Comparison of ENCODE assay signal across 8 cellular contexts in the genomic region with DNA sequence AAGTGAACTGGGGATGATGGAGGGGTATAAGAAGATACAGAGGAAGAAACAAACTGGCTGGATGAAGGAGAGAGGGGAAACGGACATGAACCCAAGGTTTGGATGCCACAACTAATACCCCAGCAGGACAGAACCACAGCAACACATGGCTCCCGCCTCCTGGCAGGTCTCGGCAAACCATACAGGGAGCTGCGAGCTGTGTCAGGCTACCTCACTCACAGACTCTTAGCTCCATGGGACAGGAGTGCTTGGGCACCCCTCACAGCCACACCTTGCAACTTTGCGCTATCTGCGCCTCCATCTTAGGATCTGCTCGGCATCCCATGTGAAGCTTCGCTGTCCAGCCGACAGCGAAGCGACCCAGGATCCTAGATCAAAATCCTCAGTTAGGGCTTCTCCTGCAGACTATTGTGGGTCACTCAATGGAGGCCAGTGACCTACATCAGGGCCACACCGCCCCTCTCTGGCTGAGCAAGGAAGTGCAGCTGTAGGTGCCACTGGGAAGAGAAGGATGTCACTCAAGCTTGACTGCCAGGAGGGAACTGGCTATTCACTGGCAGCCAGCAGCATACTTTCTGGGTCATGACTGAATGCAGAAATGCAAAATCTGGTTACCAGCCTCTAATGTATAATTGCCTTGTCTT.
DNase-seq lines count a peak whose midpoint lies in the region; ATAC-seq and TF ChIP-seq lines count a peak whose summit lies in the region.

No MANE protein-coding gene starts in this region.

- H3K79me2 ChIP-seq in mammary epithelial cell (ENCODE audit: insufficient read depth, low read length) = no peaks in the 10 kb centered on the region

- intact Hi-C loops in Panc1 (cut with micrococcal nuclease; ENCODE audit: unreplicated experiment) (loop anchor here (5.0 kb wide), 1 partner anchor 376 kb away; no protein-coding TSS in a partner anchor), mammary epithelial cell (cut with micrococcal nuclease) (loop anchor here (1.0 to 5.0 kb wide), 3 partner anchors 377 to 951 kb away; no protein-coding TSS in a partner anchor)

- no peak overlapping the region for H2AFZ ChIP-seq in mammary epithelial cell (ENCODE audit: low read depth, low read length)

- H3K27ac ChIP-seq in Panc1 (ENCODE audit: low read length) = no peak overlapping the region
- H3K27ac ChIP-seq in mammary epithelial cell (ENCODE audit: insufficient read depth, low read depth, low read length) = no peak overlapping the region

- TF ChIP-seq CTCF in Panc1 (IDR thresholded peaks at IDR 0.05) (peak; percentile 80), mammary epithelial cell (conservative IDR thresholded peaks at IDR 0.05 in 1 of 2, IDR thresholded peaks at IDR 0.05 in 1 of 2; ENCODE audit: extremely low read depth in 1 of 2, insufficient read depth in 1 of 2, low read depth in 1 of 2, low read length in 2 of 2) (peak; percentile 87 to 88), kidney epithelial cell (IDR thresholded peaks at IDR 0.05; ENCODE audit: insufficient read depth, low read length, poor library complexity, severe bottlenecking) (peak; percentile 72)

- H3K4me3 ChIP-seq in Panc1 (ENCODE audit: low read depth in 2 of 2, low read length in 2 of 2) (no peak overlapping the region), mammary epithelial cell (replicated peaks in 1 of 3; ENCODE audit: insufficient read depth in 1 of 3, low read depth in 2 of 3, low read length in 3 of 3) (no peak overlapping the region), kidney epithelial cell (ENCODE audit: low read depth, low read length) (no peak overlapping the region)

- peak; percentile 84 for ATAC-seq in Panc1
- no peak for ATAC-seq in HG02970 (IDR thresholded peaks at IDR 0.05; ENCODE audit: low FRiP score, unreplicated experiment)

- WGBS in mammary epithelial cell (ENCODE audit: low coverage, missing lambda C conversion rate) = 74% methylated on average over 9 of the region's 12 CpGs

- no TSS peak for BruUV-seq in Panc1 (replicated peaks; lab: Mats Ljungman, UMichigan)
- no TSS peak for BruUV-seq in mammary epithelial cell (replicated peaks; lab: Mats Ljungman, UMichigan)

- in situ Hi-C loops in Panc1 (cut with HindIII; ENCODE audit: low pct_unique_long_range_greater_than_20kb, low sequenced_read_pairs) = no loop called here
- in situ Hi-C loops in mammary epithelial cell (cut with MboI; ENCODE audit: low sequenced_read_pairs in 2 of 2) = loop anchor here in 1 of 2 donors (5.0 to 25.0 kb wide), 2 partner anchors 376 to 671 kb away; no protein-coding TSS in a partner anchor

- CTCF ChIA-PET in Panc1 (lab: Charles Lee) = interaction anchor here (0.6 to 1.0 kb wide), 5 partner anchors 60 to 1194 kb away, joined by 3 to 6 read pairs (median 3); no protein-coding TSS in a partner anchor
- CTCF ChIA-PET in mammary epithelial cell (lab: Charles Lee; ENCODE audit: low non-redundant PET) = interaction anchor here (0.6 to 0.8 kb wide), 2 partner anchors 448 to 951 kb away, joined by 3 to 4 read pairs; no protein-coding TSS in a partner anchor

- H4K20me1 ChIP-seq in mammary epithelial cell (ENCODE audit: insufficient read depth, low read length) = no peaks in the 10 kb centered on the region

- H3K36me3 ChIP-seq in Panc1 (ENCODE audit: control insufficient read depth, insufficient read depth, low read length) = no peaks in the 10 kb centered on the region
- H3K36me3 ChIP-seq in mammary epithelial cell (ENCODE audit: insufficient read depth, low read length) = no peaks in the 10 kb centered on the region
- no peaks in the 10 kb centered on the region for H3K36me3 ChIP-seq in kidney epithelial cell (ENCODE audit: control insufficient read depth, insufficient read depth, low read length)

- dilution Hi-C loops in mammary epithelial cell (cut with HindIII; ENCODE audit: low sequenced_read_pairs) = loop anchor here (5.0 kb wide), 1 partner anchor 71 kb away; no protein-coding TSS in a partner anchor

- H3K9me3 ChIP-seq in Panc1 (ENCODE audit: control insufficient read depth, insufficient read depth, low read depth, low read length) = no peaks in the 10 kb centered on the region
- H3K9me3 ChIP-seq in mammary epithelial cell (replicated peaks; ENCODE audit: insufficient read depth, low read length) = no peaks in the 10 kb centered on the region

- peak; percentile 37 for DNase-seq in NK-92 treated with Interleukin-12 subunit alpha and Interleukin-12 subunit beta, amount 100 ng/mL, for 24 hours (lab: John Stamatoyannopoulos, UW)
- no peak for DNase-seq in NK-92 (lab: John Stamatoyannopoulos, UW; ENCODE audit: unreplicated experiment)
- peak; percentile 63 for DNase-seq in HuH-7.5 (ENCODE audit: low spot score)
- DNase-seq in Panc1 (ENCODE audit: low read depth, low spot score) = peak; percentile 8
- peak; percentile 22 for DNase-seq in mammary epithelial cell
- DNase-seq in kidney epithelial cell (ENCODE audit: low read depth) = no peak
- peak; percentile 18 to 61 for DNase-seq in stimulated activated CD4-positive, alpha-beta T cell treated with anti-CD3 and anti-CD28 coated beads, Interleukin-2, amount 100 ng/mL, for 24 hours

- H3K27me3 ChIP-seq in Panc1 (ENCODE audit: control insufficient read depth, insufficient read depth, low read length) = peaks cover 16% of the 10 kb centered on the region
- no peaks in the 10 kb centered on the region for H3K27me3 ChIP-seq in mammary epithelial cell (ENCODE audit: insufficient read depth, low read length)
- peaks cover 3% of the 10 kb centered on the region for H3K27me3 ChIP-seq in kidney epithelial cell (ENCODE audit: control insufficient read depth, insufficient read depth, low read length)

- H3K4me2 ChIP-seq in mammary epithelial cell (ENCODE audit: insufficient read depth, low read depth, low read length) = no peak overlapping the region

- no peak overlapping the region for H3K9ac ChIP-seq in mammary epithelial cell (ENCODE audit: insufficient read depth, low read length)

- POLR2A ChIA-PET in Panc1 (lab: Charles Lee) = no interaction called here

- H3K4me1 ChIP-seq in Panc1 (ENCODE audit: control insufficient read depth, insufficient read depth, low read length) (no peaks in the 10 kb centered on the region), mammary epithelial cell (ENCODE audit: insufficient read depth, low read length) (no peaks in the 10 kb centered on the region)

Comparison
In these comparisons a context has a peak if more than half of its experiments do, and no peak if none do; other contexts are left out.
1. DNase-seq: peak in NK-92 treated with Interleukin-12 subunit alpha and Interleukin-12 subunit beta, amount 100 ng/mL, for 24 hours (single experiment), HuH-7.5 (single experiment), Panc1 (single experiment), mammary epithelial cell (single experiment) and stimulated activated CD4-positive, alpha-beta T cell treated with anti-CD3 and anti-CD28 coated beads, Interleukin-2, amount 100 ng/mL, for 24 hours (2 of 2); none in NK-92 (single experiment) and kidney epithelial cell (single experiment).
2. Peak in every context shown above with its lines, with median percentiles within 50 percentile points of each other: CTCF ChIP-seq.